ENCODE assay signal across 18 cellular contexts in genomic region chr5:132266836-132267160, GRCh38. TPM values are rescaled to one million over a fixed set of nuclear protein-coding genes. Genes with fewer than 3 reads are reported as not detected.
DNase-seq lines count a peak whose midpoint lies in the region; ATAC-seq, FAIRE-seq and TF ChIP-seq lines count a peak whose summit lies in the region.
"Had no signal": no experiment of that assay in that cellular context is flagged by ENCODE, and none has a peak within 500 bp of the region (broad histone marks: within the 10 kb centered on the region; RNA-seq: fewer than 3 reads in every experiment).

No MANE protein-coding gene starts in this region.

- H3K36me3 ChIP-seq in kidney (ENCODE audit: control insufficient read depth in 1 of 2, insufficient read depth in 2 of 2, low read length in 2 of 2) (peaks cover 0 to 16% of the 10 kb centered on the region in 2 donors), spleen (no peaks in the 10 kb centered on the region), MG63 (peaks cover 70% of the 10 kb centered on the region)

- no peak for FAIRE-seq in kidney (lab: Jason Lieb, UNC)

- H3K27ac ChIP-seq in kidney (ENCODE audit: low read depth in 2 of 2, low read length in 2 of 2) = no peak overlapping the region
- H3K27ac ChIP-seq in spleen = no peak overlapping the region

- no peak overlapping the region for H3K9ac ChIP-seq in kidney (ENCODE audit: low read length in 2 of 2)

- H3K9me3 Mint-ChIP-seq in HFFc6 (no peaks in the 10 kb centered on the region), brain (no peaks in the 10 kb centered on the region)
- H3K9me3 Mint-ChIP-seq: activated CD4-positive, alpha-beta T cell treated with anti-CD3 and anti-CD28 coated beads, Interleukin-2, amount 10 ng/mL, durations not matched to agents 7 days and 5 days; activated T-cell treated with anti-CD3 and anti-CD28 coated beads, Interleukin-2, amount 50 U/mL, for 4 hours had no signal

- H3K4me1 ChIP-seq in kidney (ENCODE audit: control insufficient read depth in 1 of 2, insufficient read depth in 1 of 2, low read depth in 1 of 2, low read length in 2 of 2) = peaks cover 8 to 27% of the 10 kb centered on the region in 2 donors
- H3K4me1 ChIP-seq in spleen = peaks cover 3 to 38% (median 13%) of the 10 kb centered on the region in 6 donors

- ATAC-seq in GM18519 (IDR thresholded peaks at IDR 0.05; ENCODE audit: low FRiP score, unreplicated experiment) = no peak
- ATAC-seq in GM19452 (IDR thresholded peaks at IDR 0.05; ENCODE audit: unreplicated experiment) = no peak
- ATAC-seq: activated T-cell treated with anti-CD3 and anti-CD28 coated beads, Interleukin-2, amount 50 U/mL, for 4 hours had no signal

- H3K36me3 Mint-ChIP-seq in HFFc6 (ENCODE audit: low read depth) (no peaks in the 10 kb centered on the region), brain (no peaks in the 10 kb centered on the region)

- intact Hi-C loops in kidney (cut with DNase I) (no loop called here), spleen (cut with DNase I; ENCODE audit: low total_unique reads) (no loop called here)

- TF ChIP-seq POLR2A in spleen (IDR thresholded peaks at IDR 0.05) = no peak

- H3K9me3 ChIP-seq in kidney (ENCODE audit: control insufficient read depth in 1 of 2, low read length in 2 of 2) (no peaks in the 10 kb centered on the region), spleen (no peaks in the 10 kb centered on the region), MG63 (no peaks in the 10 kb centered on the region)
- H3K9me3 ChIP-seq: SJSA1 had no signal

- H3K4me3 Mint-ChIP-seq in HFFc6 (no peak overlapping the region), brain (no peak overlapping the region)
- H3K4me3 Mint-ChIP-seq: activated CD4-positive, alpha-beta T cell treated with anti-CD3 and anti-CD28 coated beads, Interleukin-2, amount 10 ng/mL, durations not matched to agents 7 days and 5 days; activated T-cell treated with anti-CD3 and anti-CD28 coated beads, Interleukin-2, amount 50 U/mL, for 4 hours had no signal

- peak overlapping the region; percentile 100 for H3K27ac Mint-ChIP-seq in HFFc6
- H3K27ac Mint-ChIP-seq in brain = peak overlapping the region in 3 of 5 experiments; percentile 4 to 97 (median 73)
- H3K27ac Mint-ChIP-seq: activated CD4-positive, alpha-beta T cell treated with anti-CD3 and anti-CD28 coated beads, Interleukin-2, amount 10 ng/mL, durations not matched to agents 7 days and 5 days had no signal

- H3K27me3 ChIP-seq in spleen (replicated peaks in 1 of 7) (peaks cover 0 to 3% (median 0%) of the 10 kb centered on the region in 7 donors), MG63 (no peaks in the 10 kb centered on the region)
- H3K27me3 ChIP-seq: SJSA1 had no signal

- H3K4me1 Mint-ChIP-seq in HFFc6 (ENCODE audit: low read depth) (peaks cover 77% of the 10 kb centered on the region), brain (peaks cover 61% of the 10 kb centered on the region)

- TF ChIP-seq CTCF in HFFc6 (IDR thresholded peaks at IDR 0.05) (no peak), brain (conservative IDR thresholded peaks at IDR 0.05) (no peak), kidney (IDR thresholded peaks at IDR 0.05; ENCODE audit: borderline replicate concordance, extremely low read depth, insufficient read depth) (no peak), spleen (IDR thresholded peaks at IDR 0.05 in 8 of 11, conservative IDR thresholded peaks at IDR 0.05 in 3 of 11) (no peak)

- DNase-seq in HFFc6 = no peak
- DNase-seq in kidney = peak; percentile 45
- DNase-seq in spleen = peak; percentile 45
- no peak for DNase-seq in MG63
- no peak for DNase-seq in NCI-H526 treated with DMSO at 0.1 percent for 48 hours (lab: John Stamatoyannopoulos, UW)
- DNase-seq: activated CD4-positive, alpha-beta T cell treated with anti-CD3 and anti-CD28 coated beads, Interleukin-2, amount 10 ng/mL, durations not matched to agents 7 days and 5 days; activated naive CD4-positive, alpha-beta T cell treated with anti-CD3 and anti-CD28 coated beads, Interleukin-2, amount 50 U/mL, for 16 hours; activated T-cell treated with anti-CD3 and anti-CD28 coated beads, Interleukin-2, amount 50 U/mL, for 4 hours; anterior cingulate cortex; cerebellar nuclear complex; effector CD8-positive, alpha-beta T cell; GDM1; NCI-H1694; retina had no signal

- no peak overlapping the region for H3K4me3 ChIP-seq in kidney (ENCODE audit: low read length in 2 of 2)
- no peak overlapping the region for H3K4me3 ChIP-seq in spleen
- H3K4me3 ChIP-seq in MG63 = no peak overlapping the region
- H3K4me3 ChIP-seq: SJSA1 had no signal

- WGBS in spleen, 5 donors = 80 to 100% (median 97%) methylated on average over 1 of the region's 1 CpG; no CpG with 5 or more reads in 1 of the 5 donors

- H3K27me3 Mint-ChIP-seq in HFFc6 (ENCODE audit: insufficient read depth) (no peaks in the 10 kb centered on the region; the same call in 1 of the 2 replicates), brain (peaks cover 2% of the 10 kb centered on the region)
- H3K27me3 Mint-ChIP-seq: activated CD4-positive, alpha-beta T cell treated with anti-CD3 and anti-CD28 coated beads, Interleukin-2, amount 10 ng/mL, durations not matched to agents 7 days and 5 days had no signal

RNA-seq across cellular contexts. Expression of gene PDLIM4, which starts 9.3 kb away (rescaled TPM):
- 10 to 100 TPM in 4 of 6 experiments, 1 to 10 TPM in 2; 2.5 to 26.4 (median 23.7) TPM for total RNA-seq in HFFc6 (2021; fragmentation: NEBNext Ultra II Directional; extraction: Animal tissue kit (Norgen Biotek cat#: 25700))
- polyA plus RNA-seq in brain (ENCODE audit: insufficient read depth, low read depth, low replicate concordance) (15.9 TPM), kidney (ENCODE audit: insufficient read depth, low read depth, low replicate concordance) (31.6 TPM), spleen (10 to 100 TPM in 1 of 3 donors, 1 to 10 TPM in 2; 7.5 to 16.9 (median 9.0) TPM)
- total RNA-seq in kidney (47.0 TPM), spleen (10 to 100 TPM in 1 of 7 donors, 1 to 10 TPM in 6; 3.5 to 17.4 (median 9.0) TPM)
- 71.1 and 130 TPM in 2 replicates for total RNA-seq in MG63 (2014; rRNA removed; shearing (Covaris generic); ENCODE audit: low replicate concordance)
- total RNA-seq: activated CD4-positive, alpha-beta T cell treated with anti-CD3 and anti-CD28 coated beads, Interleukin-2, amount 10 ng/mL, durations not matched to agents 7 days and 5 days had no signal

RNA-seq across cellular contexts. Expression of gene SLC22A4, which starts 27.4 kb away (rescaled TPM):
- total RNA-seq in HFFc6 (2021; fragmentation: NEBNext Ultra II Directional; extraction: Animal tissue kit (Norgen Biotek cat#: 25700)) = 10 to 100 TPM; 10.8 to 12.6 (median 11.4) TPM
- polyA plus RNA-seq in brain (ENCODE audit: insufficient read depth, low read depth, low replicate concordance) (0.76 TPM), kidney (ENCODE audit: insufficient read depth, low read depth, low replicate concordance) (7.6 TPM), spleen (1 to 10 TPM in 2 of 3 donors, under 1 TPM in 1; 0.47 to 2.3 (median 1.7) TPM)
- total RNA-seq in kidney (2.4 TPM), spleen (10 to 100 TPM in 4 of 7 donors, 1 to 10 TPM in 3; 6.3 to 25.1 (median 11.5) TPM)
- 0.03 and 0.35 TPM in 2 replicates for total RNA-seq in MG63 (2014; rRNA removed; shearing (Covaris generic); ENCODE audit: low replicate concordance)
- total RNA-seq: activated CD4-positive, alpha-beta T cell treated with anti-CD3 and anti-CD28 coated beads, Interleukin-2, amount 10 ng/mL, durations not matched to agents 7 days and 5 days had no signal

RNA-seq across cellular contexts. Expression of gene P4HA2, which starts 39.1 kb away (rescaled TPM):
- total RNA-seq in HFFc6 (2021; fragmentation: NEBNext Ultra II Directional; extraction: Animal tissue kit (Norgen Biotek cat#: 25700)) = 100 to 1,000 TPM; 136 to 198 (median 142) TPM
- polyA plus RNA-seq in brain (ENCODE audit: insufficient read depth, low read depth, low replicate concordance) = 8.4 TPM
- total RNA-seq in kidney = 32.5 TPM
- polyA plus RNA-seq in kidney (ENCODE audit: insufficient read depth, low read depth, low replicate concordance) = 54.1 TPM
- total RNA-seq in spleen = 10 to 100 TPM in 6 of 7 donors, 1 to 10 TPM in 1; 8.2 to 38.1 (median 15.6) TPM
- polyA plus RNA-seq in spleen = 1 to 10 TPM; 2.7 to 4.8 (median 4.1) TPM
- 71.0 and 96.8 TPM in 2 replicates for total RNA-seq in MG63 (2014; rRNA removed; shearing (Covaris generic); ENCODE audit: low replicate concordance)

Comparison
In these comparisons a context has a peak if more than half of its experiments do, and no peak if none do; other contexts are left out.
1. DNase-seq: peak in kidney (single experiment) and spleen (single experiment); none in HFFc6 (single experiment), MG63 (single experiment) and NCI-H526 treated with DMSO at 0.1 percent for 48 hours (single experiment).